1 cellular context compared by ENCODE assay signal in genomic region chr2:216188956-216189355, GRCh38.
TF ChIP-seq lines count a peak whose summit lies in the region.

No MANE protein-coding gene starts in this region.

TF ChIP-seq in IMR-90, 13 proteins besides CTCF, POLR2A, EP300 and RAD21 (continued from another document):
- TF ChIP-seq USF2 (IDR thresholded peaks at IDR 0.05; ENCODE audit: low read depth, low read length) = no peak
